21 cellular contexts compared by ENCODE assay signal in genomic region chr1:5793516-5793915, GRCh38.
DNase-seq lines count a peak whose midpoint lies in the region; ATAC-seq, FAIRE-seq and TF ChIP-seq lines count a peak whose summit lies in the region.
"Had no signal": no experiment of that assay in that cellular context is flagged by ENCODE, and none has a peak within 500 bp of the region (broad histone marks: within the 10 kb centered on the region; RNA-seq: fewer than 3 reads in every experiment).

No MANE protein-coding gene starts in this region.

- POLR2A ChIA-PET in CD4-positive, alpha-beta memory T cell (lab: Charles Lee; ENCODE audit: partially characterized antibody) = no interaction called here

- H3K27ac ChIP-seq in WERI-Rb-1 = no peak overlapping the region
- no peak overlapping the region for H3K27ac ChIP-seq in CD4-positive, alpha-beta memory T cell (ENCODE audit: low read depth, low read length)
- H3K27ac ChIP-seq: 22Rv1, BLaER1, C4-2B had no signal

- no peak overlapping the region for H3K4me3 ChIP-seq in WERI-Rb-1 (ENCODE audit: low read depth, low read length)
- H3K4me3 ChIP-seq in CD4-positive, alpha-beta memory T cell (ENCODE audit: low read length in 2 of 2) = no peak overlapping the region
- H3K4me3 ChIP-seq: BLaER1, GM12878, GM23338 had no signal

- no peak for FAIRE-seq in D721Med (lab: Jason Lieb, UNC)
- FAIRE-seq: A204.1, GM12878, GM19239 had no signal

- TF ChIP-seq CTCF in D721Med (IDR thresholded peaks at IDR 0.05; ENCODE audit: insufficient read depth, missing control alignments) = no peak
- no peak for TF ChIP-seq CTCF in WERI-Rb-1 (IDR thresholded peaks at IDR 0.05; ENCODE audit: low read depth, low read length)

- CTCF ChIA-PET in CD4-positive, alpha-beta memory T cell (lab: Charles Lee; ENCODE audit: partially characterized antibody) = no interaction called here

- no peaks in the 10 kb centered on the region for H3K4me1 ChIP-seq in CD4-positive, alpha-beta memory T cell (ENCODE audit: insufficient read depth, low read length)

- peak overlapping the region in 1 of 8 donors; percentile 12 for H3K4me3 Mint-ChIP-seq in CD4-positive, alpha-beta memory T cell
- H3K4me3 Mint-ChIP-seq: B cell; CD4-positive, CD25-positive, alpha-beta regulatory T cell; CD8-positive, alpha-beta memory T cell; GM23338; H9 had no signal

- H3K27me3 Mint-ChIP-seq in CD4-positive, alpha-beta memory T cell = peaks cover 4 to 19% of the 10 kb centered on the region in 2 donors

- peaks cover 0 to 22% (median 10%) of the 10 kb centered on the region in 8 donors for H3K9me3 Mint-ChIP-seq in CD4-positive, alpha-beta memory T cell

- ATAC-seq in HG03159 (IDR thresholded peaks at IDR 0.05; ENCODE audit: unreplicated experiment) = no peak
- ATAC-seq: GM12878, GM23338, HCT116 had no signal

- H3K36me3 ChIP-seq in WERI-Rb-1 = no peaks in the 10 kb centered on the region
- no peaks in the 10 kb centered on the region for H3K36me3 ChIP-seq in CD4-positive, alpha-beta memory T cell (ENCODE audit: insufficient read depth, low read length)
- H3K36me3 ChIP-seq: BLaER1 had no signal

- no peaks in the 10 kb centered on the region for H3K9me3 ChIP-seq in WERI-Rb-1 (ENCODE audit: severe bottlenecking)
- no peaks in the 10 kb centered on the region for H3K9me3 ChIP-seq in CD4-positive, alpha-beta memory T cell (ENCODE audit: control insufficient read depth in 1 of 2, low read length in 2 of 2)

- no peak overlapping the region for H3K27ac Mint-ChIP-seq in CD4-positive, alpha-beta memory T cell
- H3K27ac Mint-ChIP-seq: B cell; CD4-positive, CD25-positive, alpha-beta regulatory T cell; GM23338; H9 had no signal

- H3K36me3 Mint-ChIP-seq in CD4-positive, alpha-beta memory T cell = no peaks in the 10 kb centered on the region
- H3K36me3 Mint-ChIP-seq: CD4-positive, CD25-positive, alpha-beta regulatory T cell; CD8-positive, alpha-beta memory T cell had no signal

- H3K27me3 ChIP-seq in WERI-Rb-1 (ENCODE audit: insufficient read depth, low read depth, severe bottlenecking) = peaks cover 9% of the 10 kb centered on the region
- peaks cover 4% of the 10 kb centered on the region for H3K27me3 ChIP-seq in CD4-positive, alpha-beta memory T cell (ENCODE audit: insufficient read depth, low read length)
- H3K27me3 ChIP-seq: BLaER1 had no signal

- peak; percentile 58 for DNase-seq in DMS79 treated with DMSO at 0.1 percent for 48 hours (lab: John Stamatoyannopoulos, UW)
- no peak for DNase-seq in DMS79 (lab: John Stamatoyannopoulos, UW)
- peak; percentile 44 for DNase-seq in D721Med (ENCODE audit: insufficient read length, low spot score)
- DNase-seq in WERI-Rb-1 = peak; percentile 72
- DNase-seq in CD4-positive, alpha-beta memory T cell = no peak
- DNase-seq: CD4-positive, CD25-positive, alpha-beta regulatory T cell; CD8-positive, alpha-beta memory T cell; DMS53; EL; GDM1; H9 had no signal

- intact Hi-C loops in CD4-positive, alpha-beta memory T cell (cut with micrococcal nuclease) = no loop called here

- H3K4me1 Mint-ChIP-seq in CD4-positive, alpha-beta memory T cell = no peaks in the 10 kb centered on the region
- H3K4me1 Mint-ChIP-seq: B cell; CD4-positive, CD25-positive, alpha-beta regulatory T cell; CD8-positive, alpha-beta memory T cell had no signal

Comparison
In these comparisons a context has a peak if more than half of its experiments do, and no peak if none do; other contexts are left out.
1. DNase-seq: peak in DMS79 treated with DMSO at 0.1 percent for 48 hours (single experiment), D721Med (single experiment) and WERI-Rb-1 (single experiment); none in DMS79 (single experiment) and CD4-positive, alpha-beta memory T cell (0 of 5).